ENCODE assay signal across 2 cellular contexts in genomic region chr20:4216866-4217265, GRCh38.
A peak's percentile ranks its signal among the peaks of the same experiment; 100 is the strongest.
TF ChIP-seq lines count a peak whose summit lies in the region.

No MANE protein-coding gene starts in this region.

TF ChIP-seq in HEK293, 187 proteins besides CTCF, POLR2A, EP300 and RAD21:
- TF ChIP-seq ZBTB10 (tag by site-specific recombination; IDR thresholded peaks at IDR 0.05) (no peak), MZF1 (tag by site-specific recombination; IDR thresholded peaks at IDR 0.05; ENCODE audit: borderline replicate concordance) (no peak), ZNF10 (tag by site-specific recombination; IDR thresholded peaks at IDR 0.05) (no peak), ZFP3 (tag by site-specific recombination; IDR thresholded peaks at IDR 0.05; ENCODE audit: low read depth) (no peak), ZNF513 (tag by site-specific recombination; IDR thresholded peaks at IDR 0.05) (0 out of 2 replicates have a peak, but pooled peaks have one; percentile 46), ZFP41 (tag by site-specific recombination; IDR thresholded peaks at IDR 0.05; ENCODE audit: borderline replicate concordance) (no peak)

TF ChIP-seq in H1, 55 proteins besides CTCF, POLR2A, EP300 and RAD21:
- no peak for TF ChIP-seq TBP (IDR thresholded peaks at IDR 0.05; ENCODE audit: low read depth, low read length)
